2 cellular contexts compared by ENCODE assay signal in the genomic region with DNA sequence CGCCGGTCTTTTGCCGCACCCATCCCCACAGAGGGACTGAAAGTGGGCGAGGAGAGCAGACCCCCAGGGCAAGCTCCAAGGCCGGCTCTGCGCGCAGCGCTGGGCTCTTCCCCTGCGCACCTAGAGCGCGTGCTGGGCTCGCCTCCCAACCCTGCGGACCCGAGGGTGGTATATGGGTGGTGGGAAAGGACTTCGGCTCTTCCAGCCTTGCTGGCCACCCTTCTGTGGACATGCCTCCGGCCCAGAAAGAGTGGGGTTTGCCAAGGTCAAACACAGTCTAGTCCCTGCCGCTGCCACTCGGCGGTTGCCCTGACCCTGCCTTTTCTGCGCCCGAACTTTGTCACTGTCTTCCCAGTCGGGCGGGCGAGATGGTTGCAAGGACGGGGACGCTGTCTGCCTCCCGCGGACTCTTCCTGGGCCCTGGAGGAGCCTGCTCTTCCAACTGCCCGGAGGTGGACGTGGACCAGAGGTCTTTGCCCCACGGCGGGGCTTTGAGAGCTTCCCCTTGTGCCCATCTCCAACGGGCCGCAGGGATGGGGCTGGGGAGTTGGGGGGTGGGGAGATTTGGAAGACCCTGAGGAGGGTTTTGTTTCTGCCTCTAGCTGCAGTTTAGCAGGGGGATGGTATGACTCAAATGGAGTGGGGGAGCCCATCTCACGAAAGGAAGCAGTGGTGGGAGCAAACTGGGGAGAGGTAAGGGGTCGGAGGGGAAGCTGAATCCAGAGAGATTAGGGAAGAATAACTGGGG.
TF ChIP-seq lines count a peak whose summit lies in the region.

No MANE protein-coding gene starts in this region.

TF ChIP-seq in SK-N-SH, 30 proteins besides CTCF, POLR2A, EP300 and RAD21 (continued from another document):
- TF ChIP-seq, protein P1, sequence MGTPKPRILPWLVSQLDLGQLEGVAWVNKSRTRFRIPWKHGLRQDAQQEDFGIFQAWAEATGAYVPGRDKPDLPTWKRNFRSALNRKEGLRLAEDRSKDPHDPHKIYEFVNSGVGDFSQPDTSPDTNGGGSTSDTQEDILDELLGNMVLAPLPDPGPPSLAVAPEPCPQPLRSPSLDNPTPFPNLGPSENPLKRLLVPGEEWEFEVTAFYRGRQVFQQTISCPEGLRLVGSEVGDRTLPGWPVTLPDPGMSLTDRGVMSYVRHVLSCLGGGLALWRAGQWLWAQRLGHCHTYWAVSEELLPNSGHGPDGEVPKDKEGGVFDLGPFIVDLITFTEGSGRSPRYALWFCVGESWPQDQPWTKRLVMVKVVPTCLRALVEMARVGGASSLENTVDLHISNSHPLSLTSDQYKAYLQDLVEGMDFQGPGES (IDR thresholded peaks at IDR 0.05; ENCODE audit: low read depth, low read length), result no peak

TF ChIP-seq in SK-N-SH treated with all-trans-retinoic acid at 6 μM for 48 hours, 23 proteins besides CTCF, POLR2A, EP300 and RAD21 (continued from another document):
- TF ChIP-seq PPARA (CRISPR knock-in tag; IDR thresholded peaks at IDR 0.05; ENCODE audit: borderline replicate concordance), result no peak
- TF ChIP-seq RARB (CRISPR knock-in tag; IDR thresholded peaks at IDR 0.05), result no peak
- TF ChIP-seq ZFP3 (CRISPR knock-in tag; IDR thresholded peaks at IDR 0.05), result no peak
